ENCODE assay signal across 7 cellular contexts in genomic region chr10:21534611-21535493, GRCh38. TPM values are rescaled to one million over a fixed set of nuclear protein-coding genes. Genes with fewer than 3 reads are reported as not detected.
DNase-seq lines count a peak whose midpoint lies in the region; ATAC-seq and TF ChIP-seq lines count a peak whose summit lies in the region.

No MANE protein-coding gene starts in this region.

- peak overlapping the region; percentile 69 for H3K4me3 ChIP-seq in GM12865 (ENCODE audit: low read depth, low read length)
- H3K4me3 ChIP-seq in SJCRH30: peak overlapping the region; percentile 64

- ATAC-seq in HG02885 (IDR thresholded peaks at IDR 0.05; ENCODE audit: poor library complexity, unreplicated experiment): peak; percentile 20
- peak; percentile 46 for ATAC-seq in omental fat pad (ENCODE audit: low FRiP score)

- peak; percentile 64 for DNase-seq in GM12865 (ENCODE audit: low read depth)
- peak; percentile 46 to 54 for DNase-seq in SJCRH30
- DNase-seq in head of caudate nucleus: peak in 38 of 42 donors; percentile 39 to 82 (median 62)
- DNase-seq in omental fat pad (ENCODE audit: low spot score): no peak
- DNase-seq in GM19240 (ENCODE audit: insufficient read length, low spot score): no peak

- H3K4me1 Mint-ChIP-seq in activated naive CD4-positive, alpha-beta T cell treated with anti-CD3 and anti-CD28 coated beads, Interleukin-2, amount 50 U/mL, for 24 hours: peaks cover 33% of the 10 kb centered on the region

- peaks cover 16% of the 10 kb centered on the region for H3K4me1 ChIP-seq in SJCRH30

- H3K4me3 Mint-ChIP-seq in activated naive CD4-positive, alpha-beta T cell treated with anti-CD3 and anti-CD28 coated beads, Interleukin-2, amount 50 U/mL, for 24 hours: peak overlapping the region; percentile 93

- no peaks in the 10 kb centered on the region for H3K27me3 ChIP-seq in SJCRH30

- no peaks in the 10 kb centered on the region for H3K9me3 Mint-ChIP-seq in activated naive CD4-positive, alpha-beta T cell treated with anti-CD3 and anti-CD28 coated beads, Interleukin-2, amount 50 U/mL, for 24 hours

- H3K9me3 ChIP-seq in SJCRH30 (replicated peaks): no peaks in the 10 kb centered on the region

- H3K27me3 Mint-ChIP-seq in activated naive CD4-positive, alpha-beta T cell treated with anti-CD3 and anti-CD28 coated beads, Interleukin-2, amount 50 U/mL, for 24 hours: no peaks in the 10 kb centered on the region

- peaks cover 16% of the 10 kb centered on the region for H3K36me3 ChIP-seq in SJCRH30

- TF ChIP-seq CTCF in GM12865 (IDR thresholded peaks at IDR 0.05; ENCODE audit: insufficient read depth, low read depth, low read length, missing control alignments) (no peak), omental fat pad (IDR thresholded peaks at IDR 0.05) (no peak)

- intact Hi-C loops in head of caudate nucleus (cut with DNase I): loop anchor here (2.0 to 10.0 kb wide), 2 partner anchors 40 to 190 kb away; no protein-coding TSS in a partner anchor

- peaks cover 5% of the 10 kb centered on the region for H3K36me3 Mint-ChIP-seq in activated naive CD4-positive, alpha-beta T cell treated with anti-CD3 and anti-CD28 coated beads, Interleukin-2, amount 50 U/mL, for 24 hours

- H3K27ac Mint-ChIP-seq in activated naive CD4-positive, alpha-beta T cell treated with anti-CD3 and anti-CD28 coated beads, Interleukin-2, amount 50 U/mL, for 24 hours: peak overlapping the region; percentile 89

- H3K27ac ChIP-seq in SJCRH30: no peak overlapping the region

RNA-seq across cellular contexts. Expression of gene MLLT10, which starts 0.8 kb away (rescaled TPM):
- 34.1 and 39.3 TPM in 2 replicates for total RNA-seq in SJCRH30 (2014; rRNA removed; shearing (Covaris generic))
- 10 to 100 TPM; 33.4 to 58.1 (median 43.6) TPM for total RNA-seq in omental fat pad

RNA-seq across cellular contexts. Expression of gene SKIDA1, which starts 9.4 kb away (rescaled TPM):
- total RNA-seq in SJCRH30 (2014; rRNA removed; shearing (Covaris generic)): 1.4 and 1.8 TPM in 2 replicates
- total RNA-seq in omental fat pad: 1 to 10 TPM in 2 of 4 donors, under 1 TPM in 2; 0.36 to 1.4 (median 0.77) TPM

Comparison
In these comparisons a context has a peak if more than half of its experiments do, and no peak if none do; other contexts are left out.
1. DNase-seq: peak in GM12865 (single experiment), SJCRH30 (2 of 2) and head of caudate nucleus (38 of 42); none in omental fat pad (single experiment) and GM19240 (single experiment).